1 cellular context compared by ENCODE assay signal in genomic region chr6:88891135-88891845, GRCh38.
TF ChIP-seq lines count a peak whose summit lies in the region.

No MANE protein-coding gene starts in this region.

TF ChIP-seq in IMR-90, 13 proteins besides CTCF, POLR2A, EP300 and RAD21:
- no peak for TF ChIP-seq CEBPB (IDR thresholded peaks at IDR 0.05; ENCODE audit: low read depth, low read length)
- TF ChIP-seq NFE2L2 (IDR thresholded peaks at IDR 0.05; ENCODE audit: low read depth, low read length), result no peak
- TF ChIP-seq RFX5 (IDR thresholded peaks at IDR 0.05; ENCODE audit: low read depth, low read length), result no peak
- TF ChIP-seq RCOR1 (IDR thresholded peaks at IDR 0.05; ENCODE audit: insufficient replicate concordance, low read length), result no peak
- no peak for TF ChIP-seq MXI1 (IDR thresholded peaks at IDR 0.05; ENCODE audit: borderline replicate concordance, low read depth, low read length)
- no peak for TF ChIP-seq MAFK (IDR thresholded peaks at IDR 0.05; ENCODE audit: low read depth, low read length)
- no peak for TF ChIP-seq FOS (IDR thresholded peaks at IDR 0.05; ENCODE audit: low read depth, low read length)
- TF ChIP-seq SMC3 (IDR thresholded peaks at IDR 0.05; ENCODE audit: low read depth, low read length), result no peak
- TF ChIP-seq USF2 (IDR thresholded peaks at IDR 0.05; ENCODE audit: low read depth, low read length), result no peak
- TF ChIP-seq MAZ (IDR thresholded peaks at IDR 0.05; ENCODE audit: borderline replicate concordance, low read depth, low read length), result no peak
- TF ChIP-seq ELK1 (IDR thresholded peaks at IDR 0.05; ENCODE audit: borderline replicate concordance, low read depth, low read length), result no peak
- no peak for TF ChIP-seq BHLHE40 (IDR thresholded peaks at IDR 0.05; ENCODE audit: low read depth, low read length)
- TF ChIP-seq CHD1 (IDR thresholded peaks at IDR 0.05; ENCODE audit: low read depth, low read length), result no peak
